ENCODE assay signal across 35 cellular contexts in the genomic region with DNA sequence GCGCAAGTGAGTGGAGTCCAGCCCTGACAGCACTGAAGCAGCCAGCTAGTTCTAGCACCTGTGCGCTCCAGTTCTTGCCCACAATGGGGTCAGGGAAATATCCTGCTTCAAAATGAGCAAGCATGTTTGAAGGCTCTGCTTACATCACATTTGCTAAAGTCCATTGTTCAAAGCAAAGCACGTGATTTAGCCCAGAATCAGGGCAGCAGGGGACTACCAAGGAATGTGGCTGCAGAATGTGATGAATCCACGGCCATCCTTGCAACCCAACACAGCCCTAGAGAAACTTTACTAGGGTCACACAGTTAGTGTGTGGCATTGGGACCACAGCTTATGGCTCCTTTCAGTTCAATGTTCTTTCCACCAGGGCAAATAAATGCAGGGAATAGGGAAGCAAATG. TPM values are rescaled to one million over a fixed set of nuclear protein-coding genes. Genes with fewer than 3 reads are reported as not detected.
"Had no signal": no experiment of that assay in that cellular context is flagged by ENCODE, and none has a peak within 500 bp of the region (broad histone marks: within the 10 kb centered on the region; RNA-seq: fewer than 3 reads in every experiment).

No MANE protein-coding gene starts in this region.

- H3K27ac Mint-ChIP-seq: activated CD4-positive, alpha-beta T cell treated with anti-CD3 and anti-CD28 coated beads, Interleukin-2, amount 10 ng/mL, durations not matched to agents 7 days and 5 days; activated CD8-positive, alpha-beta memory T cell treated with anti-CD3 and anti-CD28 coated beads, Interleukin-2, amount 10 ng/mL, durations not matched to agents 7 days and 5 days; activated CD8-positive, alpha-beta T cell treated with anti-CD3 and anti-CD28 coated beads for 36 hours; activated naive CD4-positive, alpha-beta T cell treated with anti-CD3 and anti-CD28 coated beads, Interleukin-2, amount 50 U/mL, for 24 hours; activated naive CD8-positive, alpha-beta T cell treated with anti-CD3 and anti-CD28 coated beads, Interleukin-2, amount 50 U/mL, for 24 hours; activated T-helper 2 cell treated with anti-CD3 and anti-CD28 coated beads, Interferon-gamma antibody, Interleukin-2, Interleukin-4, amounts not matched to agents 10 μg/mL and 5 μg/mL and 100 μg/mL, durations not matched to agents 14 hours and 24 hours and 36 hours; dendritic cell treated with granulocyte-macrophage colony-stimulating factor and Interleukin-4, amounts not matched to agents 40 ng/mL and 50 ng/mL, for 4 days; naive B cell; nephron progenitor cell; T-helper 1 cell treated with Interleukin-12 subunit alpha and Interleukin-12 subunit beta and Interleukin-4 antibody, amounts not matched to agents 30 μg/mL and 1 μg/mL, for 36 hours had no signal

- ATAC-seq: activated CD8-positive, alpha-beta memory T cell treated with anti-CD3 and anti-CD28 coated beads, Interleukin-2, amount 10 ng/mL, durations not matched to agents 7 days and 5 days; activated CD8-positive, alpha-beta T cell treated with anti-CD3 and anti-CD28 coated beads for 36 hours; activated naive CD8-positive, alpha-beta T cell treated with anti-CD3 and anti-CD28 coated beads, Interleukin-2, amount 50 U/mL, for 24 hours; foreskin keratinocyte; heart left ventricle; left ventricle myocardium superior; psoas muscle; upper lobe of right lung had no signal

- H3K4me1 Mint-ChIP-seq: activated CD4-positive, alpha-beta T cell treated with anti-CD3 and anti-CD28 coated beads, Interleukin-2, amount 10 ng/mL, durations not matched to agents 7 days and 5 days; activated naive CD4-positive, alpha-beta T cell treated with anti-CD3 and anti-CD28 coated beads, Interleukin-2, amount 50 U/mL, for 24 hours; activated naive CD8-positive, alpha-beta T cell treated with anti-CD3 and anti-CD28 coated beads, Interleukin-2, amount 50 U/mL, for 24 hours; central memory CD8-positive, alpha-beta T cell; naive B cell; nephron progenitor cell had no signal

- H3K79me2 ChIP-seq: parathyroid adenoma had no signal

- H3K9ac ChIP-seq: parathyroid adenoma had no signal

- H3K4me3 Mint-ChIP-seq: activated CD4-positive, alpha-beta T cell treated with anti-CD3 and anti-CD28 coated beads, Interleukin-2, amount 10 ng/mL, durations not matched to agents 7 days and 5 days; activated CD8-positive, alpha-beta memory T cell treated with anti-CD3 and anti-CD28 coated beads, Interleukin-2, amount 10 ng/mL, durations not matched to agents 7 days and 5 days; activated CD8-positive, alpha-beta T cell treated with anti-CD3 and anti-CD28 coated beads for 36 hours; activated naive CD4-positive, alpha-beta T cell treated with anti-CD3 and anti-CD28 coated beads, Interleukin-2, amount 50 U/mL, for 24 hours; activated naive CD8-positive, alpha-beta T cell treated with anti-CD3 and anti-CD28 coated beads, Interleukin-2, amount 50 U/mL, for 24 hours; central memory CD8-positive, alpha-beta T cell; dendritic cell treated with granulocyte-macrophage colony-stimulating factor and Interleukin-4, amounts not matched to agents 40 ng/mL and 50 ng/mL, for 4 days; naive B cell; nephron progenitor cell; T-helper 1 cell treated with Interleukin-12 subunit alpha and Interleukin-12 subunit beta and Interleukin-4 antibody, amounts not matched to agents 30 μg/mL and 1 μg/mL, for 36 hours had no signal

- H3K9me3 ChIP-seq: esophagus muscularis mucosa, heart left ventricle, psoas muscle, suprapubic skin, tibial artery, upper lobe of right lung had no signal

- H2AFZ ChIP-seq: parathyroid adenoma had no signal

- H3K27me3 ChIP-seq: esophagus muscularis mucosa, foreskin keratinocyte, heart left ventricle, suprapubic skin, tibial artery, upper lobe of right lung had no signal

- H3K36me3 ChIP-seq: esophagus muscularis mucosa, heart left ventricle, suprapubic skin, tibial artery, upper lobe of right lung, WERI-Rb-1 had no signal

- DNase-seq: activated CD4-positive, alpha-beta T cell treated with anti-CD3 and anti-CD28 coated beads, Interleukin-2, amount 10 ng/mL, durations not matched to agents 7 days and 5 days; activated CD4-positive, CD25-positive, alpha-beta regulatory T cell treated with anti-CD3 and anti-CD28 coated beads, Interleukin-2, amount 50 U/mL, for 72 hours; activated CD8-positive, alpha-beta memory T cell treated with anti-CD3 and anti-CD28 coated beads, Interleukin-2, amount 10 ng/mL, durations not matched to agents 7 days and 5 days; activated CD8-positive, alpha-beta T cell treated with anti-CD3 and anti-CD28 coated beads for 36 hours; activated naive CD8-positive, alpha-beta T cell treated with anti-CD3 and anti-CD28 coated beads, Interleukin-2, amount 50 U/mL, for 24 hours; activated T-cell treated with anti-CD3 and anti-CD28 coated beads, Interleukin-2, amount 50 U/mL, for 48 hours; amygdala; foreskin keratinocyte; heart left ventricle; hypothalamus; islet precursor cell; left ventricle myocardium superior; naive B cell; nephron progenitor cell; nucleus accumbens; psoas muscle; stimulated activated CD4-positive, alpha-beta T cell treated with anti-CD3 and anti-CD28 coated beads, Interleukin-1b, Interleukin-23, amount 100 ng/mL, for 48 hours; stimulated activated CD4-positive, alpha-beta T cell treated with anti-CD3 and anti-CD28 coated beads, Interleukin-4, amount 100 ng/mL, for 4 hours; stimulated activated CD8-positive, alpha-beta memory T cell treated with anti-CD3 and anti-CD28 coated beads, Interleukin-4, amount 100 ng/mL, for 48 hours; stimulated activated naive CD4-positive, alpha-beta T cell; T-helper 9 cell; tibial artery; upper lobe of right lung; WERI-Rb-1 had no signal

- H3K4me3 ChIP-seq: esophagus muscularis mucosa, heart left ventricle, psoas muscle, smooth muscle cell, suprapubic skin, tibial artery, upper lobe of right lung had no signal

- H3K9me3 Mint-ChIP-seq: activated CD4-positive, alpha-beta T cell treated with anti-CD3 and anti-CD28 coated beads, Interleukin-2, amount 10 ng/mL, durations not matched to agents 7 days and 5 days; activated CD8-positive, alpha-beta T cell treated with anti-CD3 and anti-CD28 coated beads for 36 hours; activated naive CD4-positive, alpha-beta T cell treated with anti-CD3 and anti-CD28 coated beads, Interleukin-2, amount 50 U/mL, for 24 hours; activated naive CD8-positive, alpha-beta T cell treated with anti-CD3 and anti-CD28 coated beads, Interleukin-2, amount 50 U/mL, for 24 hours; activated T-helper 2 cell treated with anti-CD3 and anti-CD28 coated beads, Interferon-gamma antibody, Interleukin-2, Interleukin-4, amounts not matched to agents 10 μg/mL and 5 μg/mL and 100 μg/mL, durations not matched to agents 14 hours and 24 hours and 36 hours; central memory CD8-positive, alpha-beta T cell; dendritic cell treated with granulocyte-macrophage colony-stimulating factor and Interleukin-4, amounts not matched to agents 40 ng/mL and 50 ng/mL, for 4 days; T-helper 1 cell treated with Interleukin-12 subunit alpha and Interleukin-12 subunit beta and Interleukin-4 antibody, amounts not matched to agents 30 μg/mL and 1 μg/mL, for 36 hours had no signal

- H3K4me2 ChIP-seq: smooth muscle cell had no signal

- H3K27me3 Mint-ChIP-seq: activated naive CD8-positive, alpha-beta T cell treated with anti-CD3 and anti-CD28 coated beads, Interleukin-2, amount 50 U/mL, for 24 hours; central memory CD8-positive, alpha-beta T cell; dendritic cell treated with granulocyte-macrophage colony-stimulating factor and Interleukin-4, amounts not matched to agents 40 ng/mL and 50 ng/mL, for 4 days; naive B cell had no signal

- H3K27ac ChIP-seq: esophagus muscularis mucosa, foreskin keratinocyte, heart left ventricle, parathyroid adenoma, psoas muscle, suprapubic skin, tibial artery, upper lobe of right lung, WERI-Rb-1 had no signal

- H3K4me1 ChIP-seq: esophagus muscularis mucosa, foreskin keratinocyte, heart left ventricle, parathyroid adenoma, psoas muscle, suprapubic skin, tibial artery, upper lobe of right lung had no signal

- H3K36me3 Mint-ChIP-seq: activated CD8-positive, alpha-beta memory T cell treated with anti-CD3 and anti-CD28 coated beads, Interleukin-2, amount 10 ng/mL, durations not matched to agents 7 days and 5 days; activated naive CD4-positive, alpha-beta T cell treated with anti-CD3 and anti-CD28 coated beads, Interleukin-2, amount 50 U/mL, for 24 hours; naive B cell had no signal

RNA-seq across cellular contexts. Expression of gene SMIM31, which starts 47.3 kb away (rescaled TPM):
- total RNA-seq: activated CD4-positive, alpha-beta T cell treated with anti-CD3 and anti-CD28 coated beads, Interleukin-2, amount 10 ng/mL, durations not matched to agents 7 days and 5 days; activated CD8-positive, alpha-beta memory T cell treated with anti-CD3 and anti-CD28 coated beads, Interleukin-2, amount 10 ng/mL, durations not matched to agents 7 days and 5 days; activated CD8-positive, alpha-beta T cell treated with anti-CD3 and anti-CD28 coated beads for 36 hours; activated T-helper 2 cell treated with anti-CD3 and anti-CD28 coated beads, Interferon-gamma antibody, Interleukin-2, Interleukin-4, amounts not matched to agents 10 μg/mL and 5 μg/mL and 100 μg/mL, durations not matched to agents 14 hours and 24 hours and 36 hours; bronchial epithelial cell; esophagus muscularis mucosa; foreskin keratinocyte; heart left ventricle; left ventricle myocardium superior; lung microvascular endothelial cell; psoas muscle; smooth muscle cell; suprapubic skin; upper lobe of right lung had no signal
- polyA plus RNA-seq: foreskin keratinocyte, heart left ventricle, smooth muscle cell had no signal
